9 cellular contexts compared by ENCODE assay signal in the genomic region with DNA sequence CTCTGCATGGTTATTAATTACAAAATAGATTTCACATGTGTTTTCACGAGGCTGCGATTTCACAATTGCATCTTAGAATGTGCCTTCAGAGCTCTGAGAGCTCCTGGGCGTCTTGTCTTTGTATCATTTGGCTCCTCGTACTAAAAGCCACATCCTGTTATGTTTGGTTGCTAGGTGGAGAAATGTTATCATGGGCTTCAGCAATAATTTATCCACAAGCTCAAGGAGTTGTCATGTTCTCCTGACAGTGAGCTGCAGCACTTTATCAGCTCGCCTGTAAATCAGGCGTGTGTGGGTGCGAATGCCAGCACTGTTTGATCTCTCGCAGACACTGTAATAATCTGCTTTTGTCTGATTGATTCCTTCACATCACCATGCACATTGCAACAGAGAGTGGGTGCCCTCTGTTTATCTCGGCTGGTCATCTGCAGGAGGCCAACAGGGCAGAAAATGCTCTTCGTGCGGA.
DNase-seq lines count a peak whose midpoint lies in the region; ATAC-seq and TF ChIP-seq lines count a peak whose summit lies in the region.
"Had no signal": no experiment of that assay in that cellular context is flagged by ENCODE, and none has a peak within 500 bp of the region (broad histone marks: within the 10 kb centered on the region; RNA-seq: fewer than 3 reads in every experiment).

No MANE protein-coding gene starts in this region.

- peaks cover 2% of the 10 kb centered on the region for H3K27me3 Mint-ChIP-seq in endodermal cell (ENCODE audit: insufficient read depth)

- H3K36me3 Mint-ChIP-seq in endodermal cell (ENCODE audit: low read depth), result no peaks in the 10 kb centered on the region

- H3K27ac ChIP-seq in endodermal cell (ENCODE audit: low read depth, low read length), result no peak overlapping the region
- H3K27ac ChIP-seq: suprapubic skin had no signal

- H3K4me3 Mint-ChIP-seq in endodermal cell, result no peak overlapping the region

- peaks cover 2% of the 10 kb centered on the region for H3K9me3 Mint-ChIP-seq in endodermal cell

- H3K4me3 ChIP-seq in Jurkat, Clone E6-1 (ENCODE audit: low read length), result no peak overlapping the region
- H3K4me3 ChIP-seq in endodermal cell (ENCODE audit: low read length), result no peak overlapping the region
- H3K4me3 ChIP-seq: suprapubic skin had no signal

- no peak overlapping the region for H3K27ac Mint-ChIP-seq in endodermal cell

- no peaks in the 10 kb centered on the region for H3K27me3 ChIP-seq in endodermal cell (ENCODE audit: control insufficient read depth, insufficient read depth, low read length, poor library complexity, severe bottlenecking)
- H3K27me3 ChIP-seq: suprapubic skin had no signal

- no peaks in the 10 kb centered on the region for H3K4me1 Mint-ChIP-seq in endodermal cell

- H3K36me3 ChIP-seq in endodermal cell (ENCODE audit: control insufficient read depth, insufficient read depth, low read length), result no peaks in the 10 kb centered on the region
- H3K36me3 ChIP-seq: suprapubic skin had no signal

- DNase-seq in Jurkat, Clone E6-1 (ENCODE audit: low read depth, low spot score), result peak; percentile 40
- DNase-seq in activated CD8-positive, alpha-beta memory T cell treated with anti-CD3 and anti-CD28 coated beads for 1 hour (ENCODE audit: extremely low read depth in 1 of 2, low read depth in 1 of 2), result peak; percentile 7 to 16
- DNase-seq in foreskin melanocyte, result peak; percentile 13
- peak; percentile 20 for DNase-seq in stimulated activated CD8-positive, alpha-beta memory T cell treated with anti-CD3 and anti-CD28 coated beads, Interleukin-15, amount 100 ng/mL, for 1 hour (ENCODE audit: low read depth)
- no peak for DNase-seq in middle frontal gyrus (ENCODE audit: extremely low spot score, low spot score)
- no peak for DNase-seq in endodermal cell
- no peak for DNase-seq in iPS-NIHi7 (ENCODE audit: extremely low spot score)

- no peak overlapping the region for H3K9ac ChIP-seq in endodermal cell (ENCODE audit: extremely low read depth, low read length, poor library complexity, severe bottlenecking)

- no peaks in the 10 kb centered on the region for H3K4me1 ChIP-seq in endodermal cell (ENCODE audit: control insufficient read depth, insufficient read depth, low read length)

- 86 to 89% methylated on average over 8 to 11 of the region's 11 CpGs for WGBS in endodermal cell (ENCODE audit: insufficient coverage in 1 of 2, insufficient read length in 1 of 2), 2 experiments

- H3K9me3 ChIP-seq in endodermal cell (ENCODE audit: control insufficient read depth, low read length), result no peaks in the 10 kb centered on the region
- H3K9me3 ChIP-seq: suprapubic skin had no signal

- TF ChIP-seq CTCF in endodermal cell (conservative IDR thresholded peaks at IDR 0.05), result no peak

- ATAC-seq in HG03280 (IDR thresholded peaks at IDR 0.05; ENCODE audit: unreplicated experiment), result no peak

Comparison
In these comparisons a context has a peak if more than half of its experiments do, and no peak if none do; other contexts are left out.
1. DNase-seq: peak in Jurkat, Clone E6-1 (single experiment), activated CD8-positive, alpha-beta memory T cell treated with anti-CD3 and anti-CD28 coated beads for 1 hour (2 of 2), foreskin melanocyte (single experiment) and stimulated activated CD8-positive, alpha-beta memory T cell treated with anti-CD3 and anti-CD28 coated beads, Interleukin-15, amount 100 ng/mL, for 1 hour (single experiment); none in middle frontal gyrus (single experiment), endodermal cell (single experiment) and iPS-NIHi7 (single experiment).